Comparison of ENCODE assay signal across 1 cellular context in the genomic region with DNA sequence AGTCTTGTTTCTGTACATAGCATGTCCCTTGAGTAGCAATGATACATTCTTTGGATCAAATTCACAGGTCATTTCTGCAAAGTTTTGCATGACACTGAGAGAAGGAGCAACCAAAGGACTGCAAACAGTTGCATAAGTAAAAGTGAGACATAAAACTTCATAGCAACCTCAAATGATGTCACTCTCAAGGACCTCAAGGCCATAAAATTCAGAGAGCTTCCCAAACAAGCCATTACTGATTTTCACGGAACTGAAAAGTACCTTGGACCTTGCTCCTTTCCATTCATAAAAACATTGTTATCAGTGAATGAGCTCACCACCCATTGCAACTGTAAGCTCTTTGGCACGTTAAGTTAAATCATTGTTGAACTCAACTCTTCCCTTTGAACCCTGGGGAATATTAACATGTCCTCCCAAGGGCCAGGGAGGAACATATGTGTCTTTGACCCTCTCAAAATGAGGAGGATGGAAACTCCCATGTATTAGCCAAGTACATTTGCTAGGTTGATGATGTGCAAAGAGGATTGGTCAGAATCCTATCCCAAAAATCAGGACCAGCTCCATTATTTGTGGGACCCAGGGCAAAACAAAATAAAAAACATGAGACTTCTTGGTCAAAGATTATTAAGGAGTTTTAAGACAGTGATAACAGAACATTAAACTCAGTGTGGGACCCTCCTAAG.
A peak's percentile ranks its signal among the peaks of the same experiment; 100 is the strongest.
TF ChIP-seq lines count a peak whose summit lies in the region.

No MANE protein-coding gene starts in this region.

TF ChIP-seq in HEK293, 187 proteins besides CTCF, POLR2A, EP300 and RAD21 (continued from another document and continues in another):
- TF ChIP-seq, protein P1, sequence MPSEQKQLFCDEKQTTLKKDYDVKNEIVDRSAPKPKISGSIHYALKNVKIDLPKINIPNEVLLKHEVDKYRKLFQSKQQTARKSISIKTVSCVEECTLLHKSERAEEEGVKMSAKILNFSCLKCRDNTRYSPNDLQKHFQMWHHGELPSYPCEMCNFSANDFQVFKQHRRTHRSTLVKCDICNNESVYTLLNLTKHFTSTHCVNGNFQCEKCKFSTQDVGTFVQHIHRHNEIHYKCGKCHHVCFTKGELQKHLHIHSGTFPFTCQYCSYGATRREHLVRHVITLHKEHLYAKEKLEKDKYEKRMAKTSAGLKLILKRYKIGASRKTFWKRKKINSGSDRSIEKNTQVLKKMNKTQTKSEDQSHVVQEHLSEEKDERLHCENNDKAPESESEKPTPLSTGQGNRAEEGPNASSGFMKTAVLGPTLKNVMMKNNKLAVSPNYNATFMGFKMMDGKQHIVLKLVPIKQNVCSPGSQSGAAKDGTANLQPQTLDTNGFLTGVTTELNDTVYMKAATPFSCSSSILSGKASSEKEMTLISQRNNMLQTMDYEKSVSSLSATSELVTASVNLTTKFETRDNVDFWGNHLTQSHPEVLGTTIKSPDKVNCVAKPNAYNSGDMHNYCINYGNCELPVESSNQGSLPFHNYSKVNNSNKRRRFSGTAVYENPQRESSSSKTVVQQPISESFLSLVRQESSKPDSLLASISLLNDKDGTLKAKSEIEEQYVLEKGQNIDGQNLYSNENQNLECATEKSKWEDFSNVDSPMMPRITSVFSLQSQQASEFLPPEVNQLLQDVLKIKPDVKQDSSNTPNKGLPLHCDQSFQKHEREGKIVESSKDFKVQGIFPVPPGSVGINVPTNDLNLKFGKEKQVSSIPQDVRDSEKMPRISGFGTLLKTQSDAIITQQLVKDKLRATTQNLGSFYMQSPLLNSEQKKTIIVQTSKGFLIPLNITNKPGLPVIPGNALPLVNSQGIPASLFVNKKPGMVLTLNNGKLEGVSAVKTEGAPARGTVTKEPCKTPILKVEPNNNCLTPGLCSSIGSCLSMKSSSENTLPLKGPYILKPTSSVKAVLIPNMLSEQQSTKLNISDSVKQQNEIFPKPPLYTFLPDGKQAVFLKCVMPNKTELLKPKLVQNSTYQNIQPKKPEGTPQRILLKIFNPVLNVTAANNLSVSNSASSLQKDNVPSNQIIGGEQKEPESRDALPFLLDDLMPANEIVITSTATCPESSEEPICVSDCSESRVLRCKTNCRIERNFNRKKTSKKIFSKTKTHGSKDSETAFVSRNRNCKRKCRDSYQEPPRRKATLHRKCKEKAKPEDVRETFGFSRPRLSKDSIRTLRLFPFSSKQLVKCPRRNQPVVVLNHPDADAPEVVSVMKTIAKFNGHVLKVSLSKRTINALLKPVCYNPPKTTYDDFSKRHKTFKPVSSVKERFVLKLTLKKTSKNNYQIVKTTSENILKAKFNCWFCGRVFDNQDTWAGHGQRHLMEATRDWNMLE (tag by site-specific recombination; conservative IDR thresholded peaks at IDR 0.05; ENCODE audit: low read depth), result peak; percentile 75
- TF ChIP-seq ZNF239 (tag by site-specific recombination; IDR thresholded peaks at IDR 0.05), result peak; percentile 75; the same call in 1 of the 2 replicates
- TF ChIP-seq MEIS1 (CRISPR knock-in tag; IDR thresholded peaks at IDR 0.05; ENCODE audit: borderline replicate concordance), result no peak
- TF ChIP-seq, protein P2, sequence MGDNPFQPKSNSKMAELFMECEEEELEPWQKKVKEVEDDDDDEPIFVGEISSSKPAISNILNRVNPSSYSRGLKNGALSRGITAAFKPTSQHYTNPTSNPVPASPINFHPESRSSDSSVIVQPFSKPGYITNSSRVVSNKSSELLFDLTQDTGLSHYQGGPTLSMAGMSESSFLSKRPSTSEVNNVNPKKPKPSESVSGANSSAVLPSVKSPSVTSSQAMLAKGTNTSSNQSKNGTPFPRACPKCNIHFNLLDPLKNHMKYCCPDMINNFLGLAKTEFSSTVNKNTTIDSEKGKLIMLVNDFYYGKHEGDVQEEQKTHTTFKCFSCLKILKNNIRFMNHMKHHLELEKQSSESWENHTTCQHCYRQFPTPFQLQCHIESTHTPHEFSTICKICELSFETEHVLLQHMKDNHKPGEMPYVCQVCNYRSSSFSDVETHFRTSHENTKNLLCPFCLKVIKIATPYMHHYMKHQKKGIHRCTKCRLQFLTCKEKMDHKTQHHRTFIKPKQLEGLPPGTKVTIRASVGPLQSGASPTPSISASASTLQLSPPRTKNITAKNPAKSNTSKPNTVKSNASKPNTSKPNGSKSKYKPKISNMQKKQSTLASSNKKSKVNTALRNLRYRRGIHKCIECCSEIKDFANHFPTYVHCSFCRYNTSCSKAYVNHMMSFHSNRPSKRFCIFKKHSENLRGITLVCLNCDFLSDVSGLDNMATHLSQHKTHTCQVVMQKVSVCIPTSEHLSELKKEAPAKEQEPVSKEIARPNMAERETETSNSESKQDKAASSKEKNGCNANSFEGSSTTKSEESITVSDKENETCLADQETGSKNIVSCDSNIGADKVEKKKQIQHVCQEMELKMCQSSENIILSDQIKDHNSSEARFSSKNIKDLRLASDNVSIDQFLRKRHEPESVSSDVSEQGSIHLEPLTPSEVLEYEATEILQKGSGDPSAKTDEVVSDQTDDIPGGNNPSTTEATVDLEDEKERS (tag by site-specific recombination; IDR thresholded peaks at IDR 0.05), result no peak
- peak; percentile 66; the same call in 1 of the 2 replicates for TF ChIP-seq TCF7L2 (IDR thresholded peaks at IDR 0.05; ENCODE audit: borderline replicate concordance, low read depth, low read length)
- TF ChIP-seq BCL11B (tag by site-specific recombination; IDR thresholded peaks at IDR 0.05; ENCODE audit: low read depth), result 0 out of 2 replicates have a peak, but pooled peaks have one; percentile 44
- no peak for TF ChIP-seq ZBTB8A (tag by site-specific recombination; IDR thresholded peaks at IDR 0.05)
- TF ChIP-seq, protein P3, sequence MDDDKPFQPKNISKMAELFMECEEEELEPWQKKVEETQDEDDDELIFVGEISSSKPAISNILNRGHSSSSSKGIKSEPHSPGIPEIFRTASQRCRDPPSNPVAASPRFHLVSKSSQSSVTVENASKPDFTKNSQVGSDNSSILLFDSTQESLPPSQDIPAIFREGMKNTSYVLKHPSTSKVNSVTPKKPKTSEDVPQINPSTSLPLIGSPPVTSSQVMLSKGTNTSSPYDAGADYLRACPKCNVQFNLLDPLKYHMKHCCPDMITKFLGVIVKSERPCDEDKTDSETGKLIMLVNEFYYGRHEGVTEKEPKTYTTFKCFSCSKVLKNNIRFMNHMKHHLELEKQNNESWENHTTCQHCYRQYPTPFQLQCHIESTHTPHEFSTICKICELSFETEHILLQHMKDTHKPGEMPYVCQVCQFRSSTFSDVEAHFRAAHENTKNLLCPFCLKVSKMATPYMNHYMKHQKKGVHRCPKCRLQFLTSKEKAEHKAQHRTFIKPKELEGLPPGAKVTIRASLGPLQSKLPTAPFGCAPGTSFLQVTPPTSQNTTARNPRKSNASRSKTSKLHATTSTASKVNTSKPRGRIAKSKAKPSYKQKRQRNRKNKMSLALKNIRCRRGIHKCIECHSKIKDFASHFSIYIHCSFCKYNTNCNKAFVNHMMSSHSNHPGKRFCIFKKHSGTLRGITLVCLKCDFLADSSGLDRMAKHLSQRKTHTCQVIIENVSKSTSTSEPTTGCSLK (tag by site-specific recombination; IDR thresholded peaks at IDR 0.05), result no peak
- no peak for TF ChIP-seq ZNF626 (tag by site-specific recombination; IDR thresholded peaks at IDR 0.05)
- peak; percentile 69; the same call in 1 of the 2 replicates for TF ChIP-seq ZSCAN30 (tag by site-specific recombination; IDR thresholded peaks at IDR 0.05)
- TF ChIP-seq, protein P4, sequence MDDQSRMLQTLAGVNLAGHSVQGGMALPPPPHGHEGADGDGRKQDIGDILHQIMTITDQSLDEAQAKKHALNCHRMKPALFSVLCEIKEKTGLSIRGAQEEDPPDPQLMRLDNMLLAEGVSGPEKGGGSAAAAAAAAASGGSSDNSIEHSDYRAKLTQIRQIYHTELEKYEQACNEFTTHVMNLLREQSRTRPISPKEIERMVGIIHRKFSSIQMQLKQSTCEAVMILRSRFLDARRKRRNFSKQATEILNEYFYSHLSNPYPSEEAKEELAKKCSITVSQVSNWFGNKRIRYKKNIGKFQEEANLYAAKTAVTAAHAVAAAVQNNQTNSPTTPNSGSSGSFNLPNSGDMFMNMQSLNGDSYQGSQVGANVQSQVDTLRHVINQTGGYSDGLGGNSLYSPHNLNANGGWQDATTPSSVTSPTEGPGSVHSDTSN (CRISPR knock-in tag; IDR thresholded peaks at IDR 0.05), result no peak
- TF ChIP-seq ZBTB20 (tag by site-specific recombination; IDR thresholded peaks at IDR 0.05), result peak; percentile 28; the same call in 1 of the 2 replicates
- peak; percentile 82; the same call in 1 of the 2 replicates for TF ChIP-seq ZNF792 (tag by site-specific recombination; IDR thresholded peaks at IDR 0.05)
- TF ChIP-seq ZNF624 (tag by site-specific recombination; IDR thresholded peaks at IDR 0.05), result no peak
- TF ChIP-seq ZNF169 (tag by site-specific recombination; IDR thresholded peaks at IDR 0.05), result no peak
- TF ChIP-seq, protein P5, sequence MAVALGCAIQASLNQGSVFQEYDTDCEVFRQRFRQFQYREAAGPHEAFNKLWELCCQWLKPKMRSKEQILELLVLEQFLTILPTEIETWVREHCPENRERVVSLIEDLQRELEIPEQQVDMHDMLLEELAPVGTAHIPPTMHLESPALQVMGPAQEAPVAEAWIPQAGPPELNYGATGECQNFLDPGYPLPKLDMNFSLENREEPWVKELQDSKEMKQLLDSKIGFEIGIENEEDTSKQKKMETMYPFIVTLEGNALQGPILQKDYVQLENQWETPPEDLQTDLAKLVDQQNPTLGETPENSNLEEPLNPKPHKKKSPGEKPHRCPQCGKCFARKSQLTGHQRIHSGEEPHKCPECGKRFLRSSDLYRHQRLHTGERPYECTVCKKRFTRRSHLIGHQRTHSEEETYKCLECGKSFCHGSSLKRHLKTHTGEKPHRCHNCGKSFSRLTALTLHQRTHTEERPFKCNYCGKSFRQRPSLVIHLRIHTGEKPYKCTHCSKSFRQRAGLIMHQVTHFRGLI (tag by site-specific recombination; IDR thresholded peaks at IDR 0.05), result 0 out of 2 replicates have a peak, but pooled peaks have one; percentile 28
- TF ChIP-seq OSR2 (tag by site-specific recombination; IDR thresholded peaks at IDR 0.05), result peak; percentile 96
- TF ChIP-seq ZNF747 (tag by site-specific recombination; IDR thresholded peaks at IDR 0.05), result no peak
- TF ChIP-seq ZNF114 (tag by site-specific recombination; IDR thresholded peaks at IDR 0.05), result no peak
- TF ChIP-seq GFI1B (tag by site-specific recombination; IDR thresholded peaks at IDR 0.05), result peak; percentile 86
- TF ChIP-seq, protein P6, sequence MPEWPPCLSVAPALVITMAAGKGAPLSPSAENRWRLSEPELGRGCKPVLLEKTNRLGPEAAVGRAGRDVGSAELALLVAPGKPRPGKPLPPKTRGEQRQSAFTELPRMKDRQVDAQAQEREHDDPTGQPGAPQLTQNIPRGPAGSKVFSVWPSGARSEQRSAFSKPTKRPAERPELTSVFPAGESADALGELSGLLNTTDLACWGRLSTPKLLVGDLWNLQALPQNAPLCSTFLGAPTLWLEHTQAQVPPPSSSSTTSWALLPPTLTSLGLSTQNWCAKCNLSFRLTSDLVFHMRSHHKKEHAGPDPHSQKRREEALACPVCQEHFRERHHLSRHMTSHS (tag by site-specific recombination; IDR thresholded peaks at IDR 0.05), result peak; percentile 30; the same call in 1 of the 2 replicates
- TF ChIP-seq, protein P7, sequence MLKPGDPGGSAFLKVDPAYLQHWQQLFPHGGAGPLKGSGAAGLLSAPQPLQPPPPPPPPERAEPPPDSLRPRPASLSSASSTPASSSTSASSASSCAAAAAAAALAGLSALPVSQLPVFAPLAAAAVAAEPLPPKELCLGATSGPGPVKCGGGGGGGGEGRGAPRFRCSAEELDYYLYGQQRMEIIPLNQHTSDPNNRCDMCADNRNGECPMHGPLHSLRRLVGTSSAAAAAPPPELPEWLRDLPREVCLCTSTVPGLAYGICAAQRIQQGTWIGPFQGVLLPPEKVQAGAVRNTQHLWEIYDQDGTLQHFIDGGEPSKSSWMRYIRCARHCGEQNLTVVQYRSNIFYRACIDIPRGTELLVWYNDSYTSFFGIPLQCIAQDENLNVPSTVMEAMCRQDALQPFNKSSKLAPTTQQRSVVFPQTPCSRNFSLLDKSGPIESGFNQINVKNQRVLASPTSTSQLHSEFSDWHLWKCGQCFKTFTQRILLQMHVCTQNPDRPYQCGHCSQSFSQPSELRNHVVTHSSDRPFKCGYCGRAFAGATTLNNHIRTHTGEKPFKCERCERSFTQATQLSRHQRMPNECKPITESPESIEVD (tag by site-specific recombination; IDR thresholded peaks at IDR 0.05), result peak; percentile 93
- peak; percentile 92 for TF ChIP-seq IKZF3 (tag by site-specific recombination; IDR thresholded peaks at IDR 0.05)
- TF ChIP-seq, protein P8, sequence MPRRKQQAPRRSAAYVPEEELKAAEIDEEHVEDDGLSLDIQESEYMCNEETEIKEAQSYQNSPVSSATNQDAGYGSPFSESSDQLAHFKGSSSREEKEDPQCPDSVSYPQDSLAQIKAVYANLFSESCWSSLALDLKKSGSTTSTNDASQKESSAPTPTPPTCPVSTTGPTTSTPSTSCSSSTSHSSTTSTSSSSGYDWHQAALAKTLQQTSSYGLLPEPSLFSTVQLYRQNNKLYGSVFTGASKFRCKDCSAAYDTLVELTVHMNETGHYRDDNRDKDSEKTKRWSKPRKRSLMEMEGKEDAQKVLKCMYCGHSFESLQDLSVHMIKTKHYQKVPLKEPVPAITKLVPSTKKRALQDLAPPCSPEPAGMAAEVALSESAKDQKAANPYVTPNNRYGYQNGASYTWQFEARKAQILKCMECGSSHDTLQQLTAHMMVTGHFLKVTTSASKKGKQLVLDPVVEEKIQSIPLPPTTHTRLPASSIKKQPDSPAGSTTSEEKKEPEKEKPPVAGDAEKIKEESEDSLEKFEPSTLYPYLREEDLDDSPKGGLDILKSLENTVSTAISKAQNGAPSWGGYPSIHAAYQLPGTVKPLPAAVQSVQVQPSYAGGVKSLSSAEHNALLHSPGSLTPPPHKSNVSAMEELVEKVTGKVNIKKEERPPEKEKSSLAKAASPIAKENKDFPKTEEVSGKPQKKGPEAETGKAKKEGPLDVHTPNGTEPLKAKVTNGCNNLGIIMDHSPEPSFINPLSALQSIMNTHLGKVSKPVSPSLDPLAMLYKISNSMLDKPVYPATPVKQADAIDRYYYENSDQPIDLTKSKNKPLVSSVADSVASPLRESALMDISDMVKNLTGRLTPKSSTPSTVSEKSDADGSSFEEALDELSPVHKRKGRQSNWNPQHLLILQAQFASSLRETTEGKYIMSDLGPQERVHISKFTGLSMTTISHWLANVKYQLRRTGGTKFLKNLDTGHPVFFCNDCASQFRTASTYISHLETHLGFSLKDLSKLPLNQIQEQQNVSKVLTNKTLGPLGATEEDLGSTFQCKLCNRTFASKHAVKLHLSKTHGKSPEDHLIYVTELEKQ (tag by site-specific recombination; IDR thresholded peaks at IDR 0.05; ENCODE audit: borderline replicate concordance), result peak; percentile 96
- TF ChIP-seq ZNF19 (tag by site-specific recombination; IDR thresholded peaks at IDR 0.05; ENCODE audit: low read depth), result peak; percentile 86; the same call in 1 of the 2 replicates
- peak; percentile 47; the same call in 1 of the 2 replicates for TF ChIP-seq ZNF391 (tag by site-specific recombination; IDR thresholded peaks at IDR 0.05; ENCODE audit: borderline replicate concordance, low read depth)
- TF ChIP-seq SALL2 (tag by site-specific recombination; IDR thresholded peaks at IDR 0.05; ENCODE audit: borderline replicate concordance), result no peak
- TF ChIP-seq SETDB1 (IDR thresholded peaks at IDR 0.05; ENCODE audit: insufficient read length, low read length), result no peak
- no peak; the same call in 1 of the 2 replicates for TF ChIP-seq MZF1 (tag by site-specific recombination; IDR thresholded peaks at IDR 0.05; ENCODE audit: borderline replicate concordance)
